In the genomic region with DNA sequence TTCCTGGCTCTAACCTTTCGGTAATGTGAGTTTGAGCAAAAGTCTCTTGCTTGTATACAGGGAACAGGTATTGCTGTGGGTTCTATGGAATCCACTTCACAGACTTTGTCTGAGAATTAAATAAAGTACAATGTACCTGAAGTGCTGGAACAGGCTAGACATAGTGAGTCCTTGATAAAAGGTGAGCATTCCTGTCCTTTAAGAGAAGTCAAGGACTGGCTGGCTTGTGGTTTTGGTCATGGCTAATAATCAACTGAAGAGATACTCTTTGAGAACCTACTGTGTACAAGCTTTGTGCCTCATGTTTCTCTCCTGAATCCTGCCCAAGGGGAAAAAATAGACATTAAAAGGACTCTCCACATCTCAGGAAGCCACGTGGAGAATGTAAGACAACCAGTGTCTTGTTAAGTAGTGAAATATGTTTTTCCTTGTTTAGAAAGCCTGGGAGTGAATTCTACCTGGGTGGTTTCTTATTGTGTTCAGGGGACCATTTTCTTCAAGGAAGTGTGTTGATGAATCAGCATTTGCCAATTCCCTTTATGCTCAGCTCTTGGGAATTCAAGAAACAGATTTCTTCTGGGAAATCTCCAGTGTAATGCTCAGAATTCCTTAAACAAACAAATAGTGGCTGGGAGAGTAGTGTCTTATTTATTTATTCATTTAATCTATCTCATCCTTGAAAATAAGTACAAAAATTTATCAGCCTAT, we compare ENCODE assay signal across 27 cellular contexts. TPM values are rescaled to one million over a fixed set of nuclear protein-coding genes. Genes with fewer than 3 reads are reported as not detected.
"Had no signal": no experiment of that assay in that cellular context is flagged by ENCODE, and none has a peak within 500 bp of the region (broad histone marks: within the 10 kb centered on the region; RNA-seq: fewer than 3 reads in every experiment).

No MANE protein-coding gene starts in this region.

- ATAC-seq: activated CD8-positive, alpha-beta memory T cell treated with anti-CD3 and anti-CD28 coated beads, Interleukin-2, amount 10 ng/mL, durations not matched to agents 7 days and 5 days; K562; T-cell had no signal

- DNase-seq: activated B cell treated with CpG ODN at 0.5 μM for 24 hours; activated CD4-positive, alpha-beta T cell treated with anti-CD3 and anti-CD28 coated beads for 1 hour; activated CD4-positive, alpha-beta T cell treated with anti-CD3 and anti-CD28 coated beads, Interleukin-2, amount 10 ng/mL, durations not matched to agents 24 days and 14 days; activated CD4-positive, alpha-beta T cell treated with anti-CD3 and anti-CD28 coated beads, Interleukin-2, amount 50 U/mL, for 48 hours; activated CD8-positive, alpha-beta memory T cell treated with anti-CD3 and anti-CD28 coated beads, Interleukin-2, amount 10 ng/mL, durations not matched to agents 7 days and 5 days; activated effector memory CD4-positive, alpha-beta T cell treated with Interleukin-2 at 50 U/mL for 16 hours; activated naive CD4-positive, alpha-beta T cell treated with anti-CD3 and anti-CD28 coated beads for 36 hours; activated T-cell treated with anti-CD3 and anti-CD28 coated beads, Interleukin-2, amount 50 U/mL, for 24 hours; amygdala; cerebellar nuclear complex; Karpas-422; MM.1S; NCI-H1105; NCI-H1436; NCI-H187; NCI-H2081; NCI-H2171; NCI-H345; NCI-H510A; NCI-H69; SHP77 treated with DMSO at 0.1 percent for 48 hours; T-cell; T-helper 2 cell; T1000 had no signal

- H3K4me3 ChIP-seq: K562, SK-N-MC had no signal

- H3K27ac ChIP-seq: SK-N-MC had no signal

RNA-seq across cellular contexts. Expression of a gene that starts 55.2 kb away (rescaled TPM):
- total RNA-seq: activated B cell treated with CpG ODN at 0.5 μM for 24 hours; activated CD4-positive, alpha-beta T cell treated with anti-CD3 and anti-CD28 coated beads, Interleukin-2, amount 10 ng/mL, durations not matched to agents 24 days and 14 days; activated CD8-positive, alpha-beta memory T cell treated with anti-CD3 and anti-CD28 coated beads, Interleukin-2, amount 10 ng/mL, durations not matched to agents 7 days and 5 days; activated naive CD4-positive, alpha-beta T cell treated with anti-CD3 and anti-CD28 coated beads for 36 hours; activated T-helper 1 cell treated with anti-CD3 and anti-CD28 coated beads, Interleukin-12 subunit alpha, Interleukin-12 subunit beta, Interleukin-2, Interleukin-4 antibody, amounts not matched to agents 30 ng/mL and 10 ng/mL and 1 ng/mL, durations not matched to agents 14 hours and 24 hours and 36 hours; K562; T-cell had no signal
